15 cellular contexts compared by ENCODE assay signal in genomic region chr5:31759925-31760324, GRCh38.
DNase-seq lines count a peak whose midpoint lies in the region; ATAC-seq and TF ChIP-seq lines count a peak whose summit lies in the region.
"Had no signal": no experiment of that assay in that cellular context is flagged by ENCODE, and none has a peak within 500 bp of the region (broad histone marks: within the 10 kb centered on the region; RNA-seq: fewer than 3 reads in every experiment).

No MANE protein-coding gene starts in this region.

- H3K27me3 Mint-ChIP-seq in activated T-cell treated with anti-CD3 and anti-CD28 coated beads, Interleukin-2, amount 50 U/mL, for 4 hours (ENCODE audit: low read depth) = no peaks in the 10 kb centered on the region

- peak; percentile 53 to 72 for ATAC-seq in lower lobe of right lung
- no peak for ATAC-seq in activated T-cell treated with anti-CD3 and anti-CD28 coated beads, Interleukin-2, amount 50 U/mL, for 4 hours
- ATAC-seq: HCT116, HepG2 had no signal

- no peaks in the 10 kb centered on the region for H3K9me3 ChIP-seq in lower lobe of right lung
- H3K9me3 ChIP-seq: BLaER1 had no signal

- no peak for TF ChIP-seq CTCF in dorsolateral prefrontal cortex (IDR thresholded peaks at IDR 0.05 in 54 of 56, conservative IDR thresholded peaks at IDR 0.05 in 2 of 56; ENCODE audit: low read depth in 1 of 56, partially characterized antibody in 56 of 56)
- TF ChIP-seq CTCF in lower lobe of right lung (IDR thresholded peaks at IDR 0.05) = no peak

- peak; percentile 46 for DNase-seq in NCI-H748 (lab: John Stamatoyannopoulos, UW; ENCODE audit: unreplicated experiment)
- no peak for DNase-seq in NCI-H748 treated with DMSO at 0.1 percent for 48 hours (lab: John Stamatoyannopoulos, UW)
- DNase-seq in dorsolateral prefrontal cortex = no peak
- DNase-seq in lower lobe of right lung = no peak
- no peak for DNase-seq in activated T-cell treated with anti-CD3 and anti-CD28 coated beads, Interleukin-2, amount 50 U/mL, for 4 hours
- DNase-seq in cortex of kidney (lab: John Stamatoyannopoulos, UW) = no peak
- no peak for DNase-seq in SIG-M5 (lab: John Stamatoyannopoulos, UW)
- DNase-seq: 8988T; AML-193; CD8-positive, alpha-beta memory T cell; DMS53; GF-D8 had no signal

- H3K4me3 ChIP-seq in dorsolateral prefrontal cortex (no peak overlapping the region), lower lobe of right lung (no peak overlapping the region)
- H3K4me3 ChIP-seq: BLaER1 had no signal

- no peaks in the 10 kb centered on the region for H3K4me1 Mint-ChIP-seq in activated T-cell treated with anti-CD3 and anti-CD28 coated beads, Interleukin-2, amount 50 U/mL, for 4 hours (ENCODE audit: low read depth)

- no peaks in the 10 kb centered on the region for H3K36me3 ChIP-seq in lower lobe of right lung
- H3K36me3 ChIP-seq: BLaER1 had no signal

- H3K27me3 ChIP-seq in dorsolateral prefrontal cortex (no peaks in the 10 kb centered on the region), lower lobe of right lung (ENCODE audit: low read depth) (peaks cover 7% of the 10 kb centered on the region)
- H3K27me3 ChIP-seq: BLaER1 had no signal

- no peaks in the 10 kb centered on the region for H3K9me3 Mint-ChIP-seq in activated T-cell treated with anti-CD3 and anti-CD28 coated beads, Interleukin-2, amount 50 U/mL, for 4 hours

- H3K4me3 Mint-ChIP-seq in activated T-cell treated with anti-CD3 and anti-CD28 coated beads, Interleukin-2, amount 50 U/mL, for 4 hours = no peak overlapping the region
- H3K4me3 Mint-ChIP-seq: CD8-positive, alpha-beta memory T cell had no signal

- intact Hi-C loops in dorsolateral prefrontal cortex (cut with DNase I) (no loop called here), lower lobe of right lung (cut with DNase I) (no loop called here)

- H3K36me3 Mint-ChIP-seq in activated T-cell treated with anti-CD3 and anti-CD28 coated beads, Interleukin-2, amount 50 U/mL, for 4 hours (ENCODE audit: insufficient read depth) = no peaks in the 10 kb centered on the region
- H3K36me3 Mint-ChIP-seq: CD8-positive, alpha-beta memory T cell had no signal

- H3K27ac ChIP-seq in dorsolateral prefrontal cortex (peak overlapping the region in 38 of 59 donors; percentile 2 to 79 (median 42)), lower lobe of right lung (no peak overlapping the region)
- H3K27ac ChIP-seq: BLaER1 had no signal

- no peaks in the 10 kb centered on the region for H3K4me1 ChIP-seq in lower lobe of right lung
- H3K4me1 ChIP-seq: BLaER1 had no signal

Comparison
In these comparisons a context has a peak if more than half of its experiments do, and no peak if none do; other contexts are left out.
1. ATAC-seq: peak in lower lobe of right lung (2 of 2); none in activated T-cell treated with anti-CD3 and anti-CD28 coated beads, Interleukin-2, amount 50 U/mL, for 4 hours (0 of 2).